ENCODE assay signal across 9 cellular contexts in genomic region chr9:73269430-73270101, GRCh38.
DNase-seq lines count a peak whose midpoint lies in the region; ATAC-seq and TF ChIP-seq lines count a peak whose summit lies in the region.
"Had no signal": no experiment of that assay in that cellular context is flagged by ENCODE, and none has a peak within 500 bp of the region (broad histone marks: within the 10 kb centered on the region; RNA-seq: fewer than 3 reads in every experiment).

No MANE protein-coding gene starts in this region.

- no peaks in the 10 kb centered on the region for H3K27me3 Mint-ChIP-seq in neural crest cell (ENCODE audit: low read depth)
- H3K27me3 Mint-ChIP-seq in activated T-helper 17 cell treated with anti-CD3 and anti-CD28 coated beads, Interleukin-2, amount 50 U/mL, for 72 hours, result peaks cover 8% of the 10 kb centered on the region

- no peak overlapping the region for H3K4me3 Mint-ChIP-seq in neural crest cell
- no peak overlapping the region for H3K4me3 Mint-ChIP-seq in activated T-helper 17 cell treated with anti-CD3 and anti-CD28 coated beads, Interleukin-2, amount 50 U/mL, for 72 hours

- no peak for TF ChIP-seq CTCF in NB4 (IDR thresholded peaks at IDR 0.05; ENCODE audit: low read depth, low read length)
- peak; percentile 52 for TF ChIP-seq CTCF in choroid plexus epithelial cell (conservative IDR thresholded peaks at IDR 0.05; ENCODE audit: low read depth, low read length)
- peak; percentile 65 for TF ChIP-seq CTCF in neural crest cell (conservative IDR thresholded peaks at IDR 0.05)

- DNase-seq in NB4 (ENCODE audit: low read depth) (peak; percentile 9), choroid plexus epithelial cell (ENCODE audit: low read depth) (peak; percentile 83), neural crest cell (ENCODE audit: low read depth, low spot score) (no peak), CD1c-positive myeloid dendritic cell (ENCODE audit: extremely low spot score) (no peak), head of caudate nucleus (no peak)

- ATAC-seq in GM18867 (IDR thresholded peaks at IDR 0.05; ENCODE audit: unreplicated experiment) (peak; percentile 48), HG03139 (IDR thresholded peaks at IDR 0.05; ENCODE audit: unreplicated experiment) (no peak)
- ATAC-seq in activated T-helper 17 cell treated with anti-CD3 and anti-CD28 coated beads, Interleukin-2, amount 50 U/mL, for 72 hours (replicated peaks), result no peak

- intact Hi-C loops in head of caudate nucleus (cut with DNase I), result no loop called here

- no peaks in the 10 kb centered on the region for H3K36me3 Mint-ChIP-seq in neural crest cell (ENCODE audit: low read depth)
- H3K36me3 Mint-ChIP-seq in activated T-helper 17 cell treated with anti-CD3 and anti-CD28 coated beads, Interleukin-2, amount 50 U/mL, for 72 hours (ENCODE audit: low read depth), result no peaks in the 10 kb centered on the region

- TF ChIP-seq POLR2A in NB4 (IDR thresholded peaks at IDR 0.05; ENCODE audit: extremely low read depth, insufficient read length), result no peak

- H3K4me1 Mint-ChIP-seq in neural crest cell, result no peaks in the 10 kb centered on the region
- no peaks in the 10 kb centered on the region for H3K4me1 Mint-ChIP-seq in activated T-helper 17 cell treated with anti-CD3 and anti-CD28 coated beads, Interleukin-2, amount 50 U/mL, for 72 hours

- no peak overlapping the region for H3K27ac Mint-ChIP-seq in neural crest cell (ENCODE audit: unreplicated experiment)
- no peak overlapping the region for H3K27ac Mint-ChIP-seq in activated T-helper 17 cell treated with anti-CD3 and anti-CD28 coated beads, Interleukin-2, amount 50 U/mL, for 72 hours

- H3K9me3 Mint-ChIP-seq in neural crest cell, result peaks cover 2% of the 10 kb centered on the region
- no peaks in the 10 kb centered on the region for H3K9me3 Mint-ChIP-seq in activated T-helper 17 cell treated with anti-CD3 and anti-CD28 coated beads, Interleukin-2, amount 50 U/mL, for 72 hours

- H3K4me3 ChIP-seq in NB4 (ENCODE audit: low read depth, low read length) (no peak overlapping the region), choroid plexus epithelial cell (ENCODE audit: low read depth, low read length) (no peak overlapping the region)
- H3K4me3 ChIP-seq: SJCRH30 had no signal

Comparison
In these comparisons a context has a peak if more than half of its experiments do, and no peak if none do; other contexts are left out.
1. DNase-seq: peak in NB4 (single experiment) and choroid plexus epithelial cell (single experiment); none in neural crest cell (single experiment), CD1c-positive myeloid dendritic cell (single experiment) and head of caudate nucleus (0 of 42).